In the genomic region with DNA sequence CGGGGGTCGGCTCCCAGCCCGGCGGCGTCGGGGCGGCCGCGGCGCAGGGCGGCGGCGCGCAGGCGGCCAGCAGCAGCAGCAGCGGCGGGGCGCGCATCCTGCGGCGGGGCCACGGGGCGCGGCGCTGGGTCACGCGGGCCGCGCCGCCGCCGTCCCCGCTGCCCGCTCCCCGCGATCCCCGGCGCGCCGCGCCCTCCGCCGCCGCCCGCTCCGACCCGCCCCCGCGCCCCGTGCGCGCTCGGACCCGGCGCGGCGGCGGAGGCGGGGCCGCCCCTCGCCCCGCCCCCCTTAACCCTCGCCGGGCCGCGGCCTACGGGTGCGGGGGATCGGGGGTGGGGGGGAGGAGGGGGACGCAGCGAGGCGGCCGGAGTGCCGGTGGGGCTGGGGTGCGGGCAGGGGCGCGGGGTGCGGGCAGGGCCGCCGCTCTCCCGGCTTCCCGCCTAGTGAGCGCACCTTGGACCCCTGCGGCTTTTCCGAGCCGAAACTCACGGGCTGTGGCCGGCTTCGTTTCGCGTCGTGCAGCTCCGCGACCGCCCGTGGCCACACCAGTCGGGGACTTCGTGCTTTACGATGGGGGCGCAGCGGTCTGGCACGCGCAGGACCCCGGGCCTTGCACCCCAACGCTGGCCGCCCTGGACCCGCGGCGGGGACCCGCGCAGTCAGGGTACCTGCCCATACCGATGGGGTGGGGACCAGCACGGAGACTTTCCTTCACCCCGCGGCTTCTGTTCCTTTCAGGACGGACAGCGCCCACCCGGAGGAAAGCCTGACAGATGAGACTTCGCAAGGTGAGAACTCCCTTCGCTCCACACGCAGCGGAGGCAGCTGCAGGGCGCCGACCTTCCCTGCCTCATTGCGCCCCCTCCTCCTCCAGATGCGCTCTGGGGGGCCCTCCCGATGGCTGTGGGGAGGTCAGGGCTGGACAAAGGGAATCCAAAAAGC, we compare ENCODE assay signal across 9 cellular contexts. TPM values are rescaled to one million over a fixed set of nuclear protein-coding genes. Genes with fewer than 3 reads are reported as not detected.
A peak's percentile ranks its signal among the peaks of the same experiment; 100 is the strongest.
DNase-seq lines count a peak whose midpoint lies in the region; ATAC-seq and TF ChIP-seq lines count a peak whose summit lies in the region.
"Had no signal": no experiment of that assay in that cellular context is flagged by ENCODE, and none has a peak within 500 bp of the region (broad histone marks: within the 10 kb centered on the region; RNA-seq: fewer than 3 reads in every experiment).

Gene FNDC10 (minus strand): TSS at position 217 of the 942 bp plus-strand sequence. CDS start 120 bp downstream, at position 97.

- peak within 1 kb of the TSS; percentile 78 for H3K4me3 Mint-ChIP-seq in activated B cell treated with CpG ODN at 0.5 μM for 24 hours
- peak within 1 kb of the TSS; percentile 76 for H3K4me3 Mint-ChIP-seq in stimulated activated effector memory CD8-positive, alpha-beta T cell treated with anti-CD3 and anti-CD28 coated beads, Interleukin-12 subunit alpha, Interleukin-12 subunit beta, amount 100 ng/mL, for 72 hours

- CTCF ChIA-PET in activated B cell treated with CpG ODN at 0.5 μM for 24 hours (lab: Charles Lee): no interaction called here

- DNase-seq in NCI-H2227 (lab: John Stamatoyannopoulos, UW; ENCODE audit: unreplicated experiment): peak; percentile 45
- no peak for DNase-seq in NCI-H2227 treated with DMSO at 0.1 percent for 48 hours (lab: John Stamatoyannopoulos, UW)
- no peak for DNase-seq in activated B cell treated with CpG ODN at 0.5 μM for 24 hours
- peak; percentile 30 for DNase-seq in left ventricle myocardium superior
- no peak for DNase-seq in stimulated activated effector memory CD8-positive, alpha-beta T cell treated with anti-CD3 and anti-CD28 coated beads, Interleukin-12 subunit alpha, Interleukin-12 subunit beta, amount 100 ng/mL, for 72 hours (ENCODE audit: low spot score in 2 of 2)
- DNase-seq in SW 1271 (lab: John Stamatoyannopoulos, UW): no peak
- DNase-seq in stimulated activated CD8-positive, alpha-beta memory T cell treated with anti-CD3 and anti-CD28 coated beads, Interleukin-4, amount 100 ng/mL, for 48 hours: no peak
- DNase-seq in NCI-H2081 treated with DMSO at 0.1 percent for 48 hours (lab: John Stamatoyannopoulos, UW): no peak
- DNase-seq: DMS79 had no signal

- H3K4me1 Mint-ChIP-seq in activated B cell treated with CpG ODN at 0.5 μM for 24 hours: peaks cover 25% of the 10 kb centered on the region
- H3K4me1 Mint-ChIP-seq in stimulated activated effector memory CD8-positive, alpha-beta T cell treated with anti-CD3 and anti-CD28 coated beads, Interleukin-12 subunit alpha, Interleukin-12 subunit beta, amount 100 ng/mL, for 72 hours: peaks cover 12% of the 10 kb centered on the region

- POLR2A ChIA-PET in activated B cell treated with CpG ODN at 0.5 μM for 24 hours (lab: Charles Lee): no interaction called here

- no peaks in the 10 kb centered on the region for H3K9me3 Mint-ChIP-seq in activated B cell treated with CpG ODN at 0.5 μM for 24 hours
- no peaks in the 10 kb centered on the region for H3K9me3 Mint-ChIP-seq in stimulated activated effector memory CD8-positive, alpha-beta T cell treated with anti-CD3 and anti-CD28 coated beads, Interleukin-12 subunit alpha, Interleukin-12 subunit beta, amount 100 ng/mL, for 72 hours

- no peak for TF ChIP-seq CTCF in activated B cell treated with CpG ODN at 0.5 μM for 24 hours (IDR thresholded peaks at IDR 0.05)

- no peak within 1 kb of the TSS for H3K27ac Mint-ChIP-seq in activated B cell treated with CpG ODN at 0.5 μM for 24 hours
- H3K27ac Mint-ChIP-seq in stimulated activated effector memory CD8-positive, alpha-beta T cell treated with anti-CD3 and anti-CD28 coated beads, Interleukin-12 subunit alpha, Interleukin-12 subunit beta, amount 100 ng/mL, for 72 hours: no peak within 1 kb of the TSS

- intact Hi-C loops in activated B cell treated with CpG ODN at 0.5 μM for 24 hours (cut with micrococcal nuclease): no loop called here
- intact Hi-C loops in left ventricle myocardium superior (cut with micrococcal nuclease): no loop called here

- peak; percentile 29 for ATAC-seq in activated B cell treated with CpG ODN at 0.5 μM for 24 hours (ENCODE audit: low read depth)
- no peak for ATAC-seq in left ventricle myocardium superior
- peak; percentile 27 for ATAC-seq in stimulated activated effector memory CD8-positive, alpha-beta T cell treated with anti-CD3 and anti-CD28 coated beads, Interleukin-12 subunit alpha, Interleukin-12 subunit beta, amount 100 ng/mL, for 72 hours

- no peaks in the 10 kb centered on the region for H3K36me3 Mint-ChIP-seq in activated B cell treated with CpG ODN at 0.5 μM for 24 hours (ENCODE audit: low read depth)
- peaks cover 4% of the 10 kb centered on the region for H3K36me3 Mint-ChIP-seq in stimulated activated effector memory CD8-positive, alpha-beta T cell treated with anti-CD3 and anti-CD28 coated beads, Interleukin-12 subunit alpha, Interleukin-12 subunit beta, amount 100 ng/mL, for 72 hours

- H3K27me3 Mint-ChIP-seq in activated B cell treated with CpG ODN at 0.5 μM for 24 hours: peaks cover 6% of the 10 kb centered on the region

RNA-seq across cellular contexts. Expression of gene FNDC10, which starts in this region (rescaled TPM):
- total RNA-seq in activated B cell treated with CpG ODN at 0.5 μM for 24 hours (0.46 and 0.60 TPM in 2 replicates), left ventricle myocardium superior (3.6 TPM)

Comparison
In these comparisons a context has a peak if more than half of its experiments do, and no peak if none do; other contexts are left out.
1. DNase-seq: peak in NCI-H2227 (single experiment) and left ventricle myocardium superior (single experiment); none in NCI-H2227 treated with DMSO at 0.1 percent for 48 hours (single experiment), activated B cell treated with CpG ODN at 0.5 μM for 24 hours (single experiment), stimulated activated effector memory CD8-positive, alpha-beta T cell treated with anti-CD3 and anti-CD28 coated beads, Interleukin-12 subunit alpha, Interleukin-12 subunit beta, amount 100 ng/mL, for 72 hours (0 of 2), SW 1271 (0 of 2), stimulated activated CD8-positive, alpha-beta memory T cell treated with anti-CD3 and anti-CD28 coated beads, Interleukin-4, amount 100 ng/mL, for 48 hours (single experiment) and NCI-H2081 treated with DMSO at 0.1 percent for 48 hours (single experiment).
2. Peak in ATAC-seq in activated B cell treated with CpG ODN at 0.5 μM for 24 hours; RNA of the gene not detected or under 1 TPM.